1 cellular context compared by ENCODE assay signal in genomic region chr2:65396348-65397026, GRCh38.
TF ChIP-seq lines count a peak whose summit lies in the region.

No MANE protein-coding gene starts in this region.

TF ChIP-seq in HepG2, 621 proteins besides CTCF, POLR2A, EP300 and RAD21 (continued from another document and continues in another):
- TF ChIP-seq HMGXB3 (CRISPR knock-in tag; IDR thresholded peaks at IDR 0.05; ENCODE audit: borderline replicate concordance) = no peak
- TF ChIP-seq ZNF629 (CRISPR knock-in tag; conservative IDR thresholded peaks at IDR 0.05) = no peak
- TF ChIP-seq SAP130 (CRISPR knock-in tag; IDR thresholded peaks at IDR 0.05; ENCODE audit: low read depth) = peak; percentile 92
- TF ChIP-seq GATAD2A (CRISPR knock-in tag; IDR thresholded peaks at IDR 0.05) = peak; percentile 99
- TF ChIP-seq STAT6 (CRISPR knock-in tag; IDR thresholded peaks at IDR 0.05; ENCODE audit: borderline replicate concordance) = no peak
- TF ChIP-seq SCMH1 (CRISPR knock-in tag; IDR thresholded peaks at IDR 0.05; ENCODE audit: borderline replicate concordance) = no peak
- TF ChIP-seq, protein P1, sequence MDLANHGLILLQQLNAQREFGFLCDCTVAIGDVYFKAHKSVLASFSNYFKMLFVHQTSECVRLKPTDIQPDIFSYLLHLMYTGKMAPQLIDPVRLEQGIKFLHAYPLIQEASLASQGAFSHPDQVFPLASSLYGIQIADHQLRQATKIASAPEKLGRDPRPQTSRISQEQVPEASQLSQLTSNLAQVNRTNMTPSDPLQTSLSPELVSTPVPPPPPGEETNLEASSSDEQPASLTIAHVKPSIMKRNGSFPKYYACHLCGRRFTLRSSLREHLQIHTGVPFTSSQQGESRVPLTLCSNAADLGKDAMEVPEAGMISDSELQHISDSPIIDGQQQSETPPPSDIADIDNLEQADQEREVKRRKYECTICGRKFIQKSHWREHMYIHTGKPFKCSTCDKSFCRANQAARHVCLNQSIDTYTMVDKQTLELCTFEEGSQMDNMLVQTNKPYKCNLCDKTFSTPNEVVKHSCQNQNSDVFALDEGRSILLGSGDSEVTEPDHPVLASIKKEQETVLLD (CRISPR knock-in tag; IDR thresholded peaks at IDR 0.05; ENCODE audit: low read depth) = no peak
- TF ChIP-seq BRF2 (CRISPR knock-in tag; IDR thresholded peaks at IDR 0.05) = no peak
- no peak for TF ChIP-seq ZNF460 (CRISPR knock-in tag; IDR thresholded peaks at IDR 0.05; ENCODE audit: borderline replicate concordance)
- no peak for TF ChIP-seq MBNL3 (CRISPR knock-in tag; conservative IDR thresholded peaks at IDR 0.05)
- TF ChIP-seq SPEN (CRISPR knock-in tag; IDR thresholded peaks at IDR 0.05; ENCODE audit: low read depth) = no peak; the same call in 1 of the 2 replicates
- TF ChIP-seq ZNF749 (CRISPR knock-in tag; IDR thresholded peaks at IDR 0.05; ENCODE audit: borderline replicate concordance) = no peak
- no peak for TF ChIP-seq NRL (CRISPR knock-in tag; IDR thresholded peaks at IDR 0.05; ENCODE audit: borderline replicate concordance)
- TF ChIP-seq ARID2 (CRISPR knock-in tag; IDR thresholded peaks at IDR 0.05; ENCODE audit: borderline replicate concordance) = no peak
- TF ChIP-seq ZSCAN29 (CRISPR knock-in tag; conservative IDR thresholded peaks at IDR 0.05) = 0 out of 2 replicates have a peak, but pooled peaks have one; percentile 25
- no peak for TF ChIP-seq SMARCE1 (IDR thresholded peaks at IDR 0.05; ENCODE audit: borderline replicate concordance)
- TF ChIP-seq ZNF432 (CRISPR knock-in tag; IDR thresholded peaks at IDR 0.05; ENCODE audit: borderline replicate concordance) = no peak
- TF ChIP-seq ZNF567 (CRISPR knock-in tag; IDR thresholded peaks at IDR 0.05; ENCODE audit: borderline replicate concordance) = no peak
- TF ChIP-seq, protein P2, sequence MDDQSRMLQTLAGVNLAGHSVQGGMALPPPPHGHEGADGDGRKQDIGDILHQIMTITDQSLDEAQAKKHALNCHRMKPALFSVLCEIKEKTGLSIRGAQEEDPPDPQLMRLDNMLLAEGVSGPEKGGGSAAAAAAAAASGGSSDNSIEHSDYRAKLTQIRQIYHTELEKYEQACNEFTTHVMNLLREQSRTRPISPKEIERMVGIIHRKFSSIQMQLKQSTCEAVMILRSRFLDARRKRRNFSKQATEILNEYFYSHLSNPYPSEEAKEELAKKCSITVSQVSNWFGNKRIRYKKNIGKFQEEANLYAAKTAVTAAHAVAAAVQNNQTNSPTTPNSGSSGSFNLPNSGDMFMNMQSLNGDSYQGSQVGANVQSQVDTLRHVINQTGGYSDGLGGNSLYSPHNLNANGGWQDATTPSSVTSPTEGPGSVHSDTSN (CRISPR knock-in tag; IDR thresholded peaks at IDR 0.05; ENCODE audit: borderline replicate concordance) = no peak
- no peak for TF ChIP-seq ZNF773 (CRISPR knock-in tag; IDR thresholded peaks at IDR 0.05; ENCODE audit: borderline replicate concordance)
- TF ChIP-seq ZNF883 (CRISPR knock-in tag; IDR thresholded peaks at IDR 0.05; ENCODE audit: not compliant biosample characterization) = no peak
- peak; percentile 19; the same call in 1 of the 2 replicates for TF ChIP-seq SP5 (CRISPR knock-in tag; IDR thresholded peaks at IDR 0.05; ENCODE audit: borderline replicate concordance, low read depth)
- TF ChIP-seq, protein P3, sequence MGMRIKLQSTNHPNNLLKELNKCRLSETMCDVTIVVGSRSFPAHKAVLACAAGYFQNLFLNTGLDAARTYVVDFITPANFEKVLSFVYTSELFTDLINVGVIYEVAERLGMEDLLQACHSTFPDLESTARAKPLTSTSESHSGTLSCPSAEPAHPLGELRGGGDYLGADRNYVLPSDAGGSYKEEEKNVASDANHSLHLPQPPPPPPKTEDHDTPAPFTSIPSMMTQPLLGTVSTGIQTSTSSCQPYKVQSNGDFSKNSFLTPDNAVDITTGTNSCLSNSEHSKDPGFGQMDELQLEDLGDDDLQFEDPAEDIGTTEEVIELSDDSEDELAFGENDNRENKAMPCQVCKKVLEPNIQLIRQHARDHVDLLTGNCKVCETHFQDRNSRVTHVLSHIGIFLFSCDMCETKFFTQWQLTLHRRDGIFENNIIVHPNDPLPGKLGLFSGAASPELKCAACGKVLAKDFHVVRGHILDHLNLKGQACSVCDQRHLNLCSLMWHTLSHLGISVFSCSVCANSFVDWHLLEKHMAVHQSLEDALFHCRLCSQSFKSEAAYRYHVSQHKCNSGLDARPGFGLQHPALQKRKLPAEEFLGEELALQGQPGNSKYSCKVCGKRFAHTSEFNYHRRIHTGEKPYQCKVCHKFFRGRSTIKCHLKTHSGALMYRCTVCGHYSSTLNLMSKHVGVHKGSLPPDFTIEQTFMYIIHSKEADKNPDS (CRISPR knock-in tag; IDR thresholded peaks at IDR 0.05) = no peak
- TF ChIP-seq, protein P4, sequence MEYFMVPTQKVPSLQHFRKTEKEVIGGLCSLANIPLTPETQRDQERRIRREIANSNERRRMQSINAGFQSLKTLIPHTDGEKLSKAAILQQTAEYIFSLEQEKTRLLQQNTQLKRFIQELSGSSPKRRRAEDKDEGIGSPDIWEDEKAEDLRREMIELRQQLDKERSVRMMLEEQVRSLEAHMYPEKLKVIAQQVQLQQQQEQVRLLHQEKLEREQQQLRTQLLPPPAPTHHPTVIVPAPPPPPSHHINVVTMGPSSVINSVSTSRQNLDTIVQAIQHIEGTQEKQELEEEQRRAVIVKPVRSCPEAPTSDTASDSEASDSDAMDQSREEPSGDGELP (IDR thresholded peaks at IDR 0.05; ENCODE audit: borderline replicate concordance, low read depth) = no peak
- no peak for TF ChIP-seq BCL3 (CRISPR knock-in tag; IDR thresholded peaks at IDR 0.05)
- no peak for TF ChIP-seq CCDC6 (CRISPR knock-in tag; IDR thresholded peaks at IDR 0.05)
- TF ChIP-seq ZNF180 (CRISPR knock-in tag; IDR thresholded peaks at IDR 0.05; ENCODE audit: borderline replicate concordance, low read depth) = no peak
- TF ChIP-seq ZFP36L1 (CRISPR knock-in tag; IDR thresholded peaks at IDR 0.05) = peak; percentile 65; the same call in 1 of the 2 replicates
- TF ChIP-seq NCOR1 (IDR thresholded peaks at IDR 0.05; ENCODE audit: borderline replicate concordance, low read length) = no peak
- no peak for TF ChIP-seq U2AF1 (optimal IDR thresholded peaks at IDR 0.05; ENCODE audit: low read depth, low read length)
- no peak for TF ChIP-seq PRPF4 (IDR thresholded peaks at IDR 0.05; ENCODE audit: low read depth, low read length, poor library complexity, severe bottlenecking)
- no peak for TF ChIP-seq ZBTB7A (CRISPR knock-in tag; IDR thresholded peaks at IDR 0.05)
- TF ChIP-seq ZBTB21 (CRISPR knock-in tag; IDR thresholded peaks at IDR 0.05) = no peak
- no peak for TF ChIP-seq ZNF484 (CRISPR knock-in tag; IDR thresholded peaks at IDR 0.05; ENCODE audit: borderline replicate concordance, low read depth)
- no peak for TF ChIP-seq MZF1 (CRISPR knock-in tag; IDR thresholded peaks at IDR 0.05; ENCODE audit: borderline replicate concordance)
- no peak for TF ChIP-seq ZFP90 (CRISPR knock-in tag; IDR thresholded peaks at IDR 0.05; ENCODE audit: borderline replicate concordance)
- TF ChIP-seq, protein P5, sequence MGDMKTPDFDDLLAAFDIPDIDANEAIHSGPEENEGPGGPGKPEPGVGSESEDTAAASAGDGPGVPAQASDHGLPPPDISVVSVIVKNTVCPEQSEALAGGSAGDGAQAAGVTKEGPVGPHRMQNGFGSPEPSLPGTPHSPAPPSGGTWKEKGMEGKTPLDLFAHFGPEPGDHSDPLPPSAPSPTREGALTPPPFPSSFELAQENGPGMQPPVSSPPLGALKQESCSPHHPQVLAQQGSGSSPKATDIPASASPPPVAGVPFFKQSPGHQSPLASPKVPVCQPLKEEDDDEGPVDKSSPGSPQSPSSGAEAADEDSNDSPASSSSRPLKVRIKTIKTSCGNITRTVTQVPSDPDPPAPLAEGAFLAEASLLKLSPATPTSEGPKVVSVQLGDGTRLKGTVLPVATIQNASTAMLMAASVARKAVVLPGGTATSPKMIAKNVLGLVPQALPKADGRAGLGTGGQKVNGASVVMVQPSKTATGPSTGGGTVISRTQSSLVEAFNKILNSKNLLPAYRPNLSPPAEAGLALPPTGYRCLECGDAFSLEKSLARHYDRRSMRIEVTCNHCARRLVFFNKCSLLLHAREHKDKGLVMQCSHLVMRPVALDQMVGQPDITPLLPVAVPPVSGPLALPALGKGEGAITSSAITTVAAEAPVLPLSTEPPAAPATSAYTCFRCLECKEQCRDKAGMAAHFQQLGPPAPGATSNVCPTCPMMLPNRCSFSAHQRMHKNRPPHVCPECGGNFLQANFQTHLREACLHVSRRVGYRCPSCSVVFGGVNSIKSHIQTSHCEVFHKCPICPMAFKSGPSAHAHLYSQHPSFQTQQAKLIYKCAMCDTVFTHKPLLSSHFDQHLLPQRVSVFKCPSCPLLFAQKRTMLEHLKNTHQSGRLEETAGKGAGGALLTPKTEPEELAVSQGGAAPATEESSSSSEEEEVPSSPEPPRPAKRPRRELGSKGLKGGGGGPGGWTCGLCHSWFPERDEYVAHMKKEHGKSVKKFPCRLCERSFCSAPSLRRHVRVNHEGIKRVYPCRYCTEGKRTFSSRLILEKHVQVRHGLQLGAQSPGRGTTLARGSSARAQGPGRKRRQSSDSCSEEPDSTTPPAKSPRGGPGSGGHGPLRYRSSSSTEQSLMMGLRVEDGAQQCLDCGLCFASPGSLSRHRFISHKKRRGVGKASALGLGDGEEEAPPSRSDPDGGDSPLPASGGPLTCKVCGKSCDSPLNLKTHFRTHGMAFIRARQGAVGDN (CRISPR knock-in tag; IDR thresholded peaks at IDR 0.05) = no peak
